Comparison of ENCODE assay signal across 19 cellular contexts in genomic region chr1:44681905-44682900, GRCh38. TPM values are rescaled to one million over a fixed set of nuclear protein-coding genes. Genes with fewer than 3 reads are reported as not detected.
DNase-seq lines count a peak whose midpoint lies in the region; ATAC-seq and TF ChIP-seq lines count a peak whose summit lies in the region.
"Had no signal": no experiment of that assay in that cellular context is flagged by ENCODE, and none has a peak within 500 bp of the region (broad histone marks: within the 10 kb centered on the region; RNA-seq: fewer than 3 reads in every experiment).

No MANE protein-coding gene starts in this region.

- intact Hi-C loops in sciatic nerve (cut with DNase I), result no loop called here

- TF ChIP-seq CTCF in hepatocyte (IDR thresholded peaks at IDR 0.05; ENCODE audit: poor library complexity), result no peak

- no peaks in the 10 kb centered on the region for H4K20me1 ChIP-seq in hepatocyte (ENCODE audit: insufficient read depth, poor library complexity, severe bottlenecking)

- no peak for ATAC-seq in sciatic nerve
- no peak for ATAC-seq in GM21367 (IDR thresholded peaks at IDR 0.05; ENCODE audit: unreplicated experiment)
- ATAC-seq in HG03432 (IDR thresholded peaks at IDR 0.05; ENCODE audit: unreplicated experiment), result no peak
- ATAC-seq in HG03442 (IDR thresholded peaks at IDR 0.05; ENCODE audit: unreplicated experiment), result no peak
- ATAC-seq: A549, heart right ventricle had no signal

- no peaks in the 10 kb centered on the region for H3K27me3 ChIP-seq in hepatocyte
- H3K27me3 ChIP-seq: heart right ventricle had no signal

- DNase-seq in NCI-H2107 treated with DMSO at 0.1 percent for 48 hours (lab: John Stamatoyannopoulos, UW; ENCODE audit: unreplicated experiment), result peak; percentile 64
- DNase-seq in NCI-H2107 (lab: John Stamatoyannopoulos, UW), result no peak
- peak; percentile 38 for DNase-seq in NCI-H524 treated with DMSO at 0.1 percent for 48 hours (lab: John Stamatoyannopoulos, UW)
- no peak for DNase-seq in hepatocyte (ENCODE audit: low spot score)
- DNase-seq in sciatic nerve (ENCODE audit: low spot score), result peak; percentile 12
- DNase-seq: activated B cell treated with CpG ODN at 0.5 μM for 24 hours, Caco-2, heart right ventricle, HFFc6, lower lobe of right lung, NCI-H1092 treated with DMSO at 0.1 percent for 48 hours, nucleus accumbens, SK-N-SH had no signal

- no peaks in the 10 kb centered on the region for H3K79me2 ChIP-seq in hepatocyte

- H3K4me2 ChIP-seq in hepatocyte, result no peak overlapping the region
- H3K4me2 ChIP-seq: A549, SK-N-SH had no signal

- WGBS in hepatocyte (ENCODE audit: low lambda C conversion rate, missing lambda C conversion rate), result 75% methylated on average over 14 of the region's 14 CpGs

- peak overlapping the region; percentile 7 for H3K27ac ChIP-seq in hepatocyte
- H3K27ac ChIP-seq: A549, heart right ventricle, lower lobe of right lung had no signal

- H3K9me3 ChIP-seq in hepatocyte (ENCODE audit: low read depth), result no peaks in the 10 kb centered on the region
- H3K9me3 ChIP-seq: A549, Caco-2, heart right ventricle, lower lobe of right lung, SK-N-SH had no signal

- no peaks in the 10 kb centered on the region for H3K9me2 ChIP-seq in hepatocyte (replicated peaks; ENCODE audit: insufficient read depth)
- H3K9me2 ChIP-seq: SK-N-SH had no signal

- no peaks in the 10 kb centered on the region for H3K4me1 ChIP-seq in hepatocyte (ENCODE audit: insufficient read depth)
- H3K4me1 ChIP-seq: A549 had no signal

- no peak overlapping the region for H2AFZ ChIP-seq in hepatocyte

- no peaks in the 10 kb centered on the region for H3K36me3 ChIP-seq in hepatocyte (replicated peaks; ENCODE audit: insufficient read depth, low read depth)
- H3K36me3 ChIP-seq: heart right ventricle, lower lobe of right lung had no signal

- no peak overlapping the region for H3K4me3 ChIP-seq in hepatocyte
- H3K4me3 ChIP-seq: A549, heart right ventricle, lower lobe of right lung had no signal

RNA-seq across cellular contexts. Expression of gene ARMH1, which starts 7.7 kb away (rescaled TPM):
- total RNA-seq in hepatocyte (1.2 and 3.1 TPM in 2 replicates), sciatic nerve (3.9 TPM)
- polyA plus RNA-seq in hepatocyte, result 6.1 and 6.3 TPM in 2 replicates
- total RNA-seq: Caco-2, HT1080 had no signal

RNA-seq across cellular contexts. Expression of gene TMEM53, which starts 7.9 kb away (rescaled TPM):
- total RNA-seq in hepatocyte (6.9 and 11.7 TPM in 2 replicates), sciatic nerve (12.5 TPM)
- polyA plus RNA-seq in hepatocyte, result 27.5 and 37.4 TPM in 2 replicates

RNA-seq across cellular contexts. Expression of gene RNU5D-1, which starts 48.8 kb away (rescaled TPM):
- total RNA-seq in hepatocyte (not detected in 2 replicates), sciatic nerve (not detected)
- polyA plus RNA-seq in hepatocyte, result not detected in 2 replicates
- total RNA-seq: activated B cell treated with CpG ODN at 0.5 μM for 24 hours, heart right ventricle, HFFc6, HT1080, lower lobe of right lung had no signal
- polyA plus RNA-seq: A549, esophagus, heart right ventricle, SK-N-SH had no signal

RNA-seq across cellular contexts. Expression of gene KIF2C, which starts 57.4 kb away (rescaled TPM):
- total RNA-seq in hepatocyte, result 4.1 and 5.8 TPM in 2 replicates
- polyA plus RNA-seq in hepatocyte, result 6.7 and 8.8 TPM in 2 replicates
- 1.2 TPM for total RNA-seq in sciatic nerve

Comparison
In these comparisons a context has a peak if more than half of its experiments do, and no peak if none do; other contexts are left out.
1. DNase-seq: peak in NCI-H2107 treated with DMSO at 0.1 percent for 48 hours (single experiment), NCI-H524 treated with DMSO at 0.1 percent for 48 hours (single experiment) and sciatic nerve (single experiment); none in NCI-H2107 (single experiment) and hepatocyte (single experiment).